Comparison of ENCODE assay signal across 1 cellular context in genomic region chr20:32559216-32559752, GRCh38.
TF ChIP-seq lines count a peak whose summit lies in the region.

No MANE protein-coding gene starts in this region.

TF ChIP-seq in HepG2, 621 proteins besides CTCF, POLR2A, EP300 and RAD21:
- TF ChIP-seq ZBTB42 (CRISPR knock-in tag; IDR thresholded peaks at IDR 0.05) (no peak), SNAI1 (CRISPR knock-in tag; IDR thresholded peaks at IDR 0.05; ENCODE audit: borderline replicate concordance) (0 out of 2 replicates have a peak, but pooled peaks have one; percentile 10), RFXAP (CRISPR knock-in tag; IDR thresholded peaks at IDR 0.05; ENCODE audit: borderline replicate concordance) (0 out of 2 replicates have a peak, but pooled peaks have one; percentile 15), ZNF256 (CRISPR knock-in tag; conservative IDR thresholded peaks at IDR 0.05) (no peak), XRCC5 (optimal IDR thresholded peaks at IDR 0.05; ENCODE audit: low read length) (no peak), ZMYM2 (CRISPR knock-in tag; IDR thresholded peaks at IDR 0.05) (peak; percentile 90), ZNF687 (CRISPR knock-in tag; IDR thresholded peaks at IDR 0.05) (no peak), ZNF629 (CRISPR knock-in tag; conservative IDR thresholded peaks at IDR 0.05) (peak; percentile 89), ZMYM3 (CRISPR knock-in tag; IDR thresholded peaks at IDR 0.05) (peak; percentile 41; the same call in 1 of the 2 replicates), ZNF574 (CRISPR knock-in tag; IDR thresholded peaks at IDR 0.05) (0 out of 2 replicates have a peak, but pooled peaks have one; percentile 15), HDAC2 (CRISPR knock-in tag; IDR thresholded peaks at IDR 0.05) (0 out of 2 replicates have a peak, but pooled peaks have one; percentile 9), ZNF564 (CRISPR knock-in tag; IDR thresholded peaks at IDR 0.05) (no peak), MAFG (CRISPR knock-in tag; IDR thresholded peaks at IDR 0.05) (0 out of 2 replicates have a peak, but pooled peaks have one; percentile 34), ZNF691 (CRISPR knock-in tag; IDR thresholded peaks at IDR 0.05; ENCODE audit: borderline replicate concordance, low read depth) (peak; percentile 85), ZKSCAN1 (IDR thresholded peaks at IDR 0.05; ENCODE audit: low read length) (peak; percentile 99), TCF12 (IDR thresholded peaks at IDR 0.05) (no peak), TCF12 (CRISPR knock-in tag; IDR thresholded peaks at IDR 0.05) (no peak), ZNF251 (CRISPR knock-in tag; IDR thresholded peaks at IDR 0.05) (no peak), ATF7 (IDR thresholded peaks at IDR 0.05) (no peak), ATF7 (CRISPR knock-in tag; IDR thresholded peaks at IDR 0.05) (0 out of 2 replicates have a peak, but pooled peaks have one; percentile 13), DRAP1 (CRISPR knock-in tag; IDR thresholded peaks at IDR 0.05) (no peak), PCBP2 (optimal IDR thresholded peaks at IDR 0.05; ENCODE audit: low read depth, low read length, poor library complexity, severe bottlenecking) (peak; percentile 64), NFIB (CRISPR knock-in tag; IDR thresholded peaks at IDR 0.05; ENCODE audit: borderline replicate concordance) (0 out of 2 replicates have a peak, but pooled peaks have one; percentile 55), ZNF674 (CRISPR knock-in tag; IDR thresholded peaks at IDR 0.05; ENCODE audit: low read depth) (no peak), ZNF605 (CRISPR knock-in tag; IDR thresholded peaks at IDR 0.05) (0 out of 2 replicates have a peak, but pooled peaks have one; percentile 34)
TF ChIP-seq in HepG2: peak in this region for 14.
